In the genomic region with DNA sequence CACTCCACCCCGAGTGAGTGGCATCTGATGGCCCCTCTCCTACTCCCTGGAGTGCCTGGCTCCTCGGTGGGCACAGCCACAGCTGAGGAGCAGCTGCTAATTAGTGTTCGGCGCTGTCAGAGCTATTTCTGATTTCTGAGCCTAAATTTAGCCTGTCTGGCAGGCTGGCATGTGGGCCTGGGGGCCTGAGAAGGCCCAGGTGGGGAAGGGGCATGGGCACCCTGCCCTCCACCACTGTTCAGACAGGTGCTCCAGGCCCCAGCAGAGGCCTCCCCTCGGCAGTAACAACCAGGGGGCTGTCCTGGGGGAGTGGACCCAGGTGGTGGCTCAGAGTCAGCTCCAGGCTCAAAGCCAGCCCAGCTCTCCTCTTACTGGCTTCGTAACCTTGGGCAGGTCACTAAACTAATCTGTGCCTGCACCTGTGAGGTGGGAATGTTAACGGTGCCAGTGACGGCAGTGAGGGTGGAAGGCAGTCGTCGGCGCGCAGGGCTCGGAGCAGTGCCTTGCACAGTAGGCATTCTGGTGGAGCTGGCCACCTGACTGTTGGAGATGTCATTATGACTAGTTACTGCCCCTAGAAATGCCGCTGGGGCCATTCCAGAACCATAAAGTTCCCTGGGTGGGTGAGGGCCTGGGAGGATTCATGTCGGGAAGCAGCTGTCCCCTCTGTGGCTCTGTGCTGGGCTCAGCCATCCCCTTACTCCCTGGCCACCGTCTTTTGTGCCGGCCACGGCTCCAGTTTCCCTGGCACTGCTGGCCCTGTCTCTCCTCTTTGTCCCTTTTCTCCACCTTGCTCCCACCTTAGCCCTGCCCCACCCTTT, we compare ENCODE assay signal across 8 cellular contexts. TPM values are rescaled to one million over a fixed set of nuclear protein-coding genes. Genes with fewer than 3 reads are reported as not detected.
DNase-seq lines count a peak whose midpoint lies in the region; ATAC-seq and TF ChIP-seq lines count a peak whose summit lies in the region.

No MANE protein-coding gene starts in this region.

- DNase-seq in Panc1 (ENCODE audit: low read depth, low spot score) (no peak), prostate gland (ENCODE audit: low spot score) (no peak)
- no peak for DNase-seq in central memory CD4-positive, alpha-beta T cell

- peaks cover 64% of the 10 kb centered on the region for H3K36me3 Mint-ChIP-seq in dendritic cell treated with granulocyte-macrophage colony-stimulating factor and Interleukin-4, amounts not matched to agents 40 ng/mL and 50 ng/mL, for 4 days (ENCODE audit: low read depth)

- peak; percentile 20 for ATAC-seq in Panc1
- no peak for ATAC-seq in HG02981 (IDR thresholded peaks at IDR 0.05; ENCODE audit: unreplicated experiment)
- ATAC-seq in HG03159 (IDR thresholded peaks at IDR 0.05; ENCODE audit: unreplicated experiment): no peak
- ATAC-seq in GM19023 (IDR thresholded peaks at IDR 0.05; ENCODE audit: unreplicated experiment): no peak

- H3K4me1 Mint-ChIP-seq in dendritic cell treated with granulocyte-macrophage colony-stimulating factor and Interleukin-4, amounts not matched to agents 40 ng/mL and 50 ng/mL, for 4 days (ENCODE audit: low read depth): peaks cover 100% of the 10 kb centered on the region

- no peaks in the 10 kb centered on the region for H3K27me3 Mint-ChIP-seq in dendritic cell treated with granulocyte-macrophage colony-stimulating factor and Interleukin-4, amounts not matched to agents 40 ng/mL and 50 ng/mL, for 4 days

- intact Hi-C loops in Panc1 (cut with micrococcal nuclease; ENCODE audit: unreplicated experiment): no loop called here
- intact Hi-C loops in dendritic cell treated with granulocyte-macrophage colony-stimulating factor and Interleukin-4, amounts not matched to agents 40 ng/mL and 50 ng/mL, for 4 days (cut with micrococcal nuclease): loop anchor here (5.0 kb wide), 1 partner anchor 89 kb away; the partner anchor contains the start of gene MAP3K14
- intact Hi-C loops in prostate gland (cut with DNase I): no loop called here

- peak overlapping the region; percentile 93 for H3K4me3 Mint-ChIP-seq in dendritic cell treated with granulocyte-macrophage colony-stimulating factor and Interleukin-4, amounts not matched to agents 40 ng/mL and 50 ng/mL, for 4 days

- TF ChIP-seq CTCF in GM12875 (IDR thresholded peaks at IDR 0.05; ENCODE audit: borderline replicate concordance, insufficient read depth, low read depth, low read length) (no peak), Panc1 (IDR thresholded peaks at IDR 0.05) (no peak), prostate gland (IDR thresholded peaks at IDR 0.05) (no peak)

- POLR2A ChIA-PET in Panc1 (lab: Charles Lee): no interaction called here

- peaks cover 74% of the 10 kb centered on the region for H3K4me1 ChIP-seq in Panc1 (ENCODE audit: control insufficient read depth, insufficient read depth, low read length)
- H3K4me1 ChIP-seq in prostate gland (replicated peaks): no peaks in the 10 kb centered on the region

- H3K4me3 ChIP-seq in GM12875 (ENCODE audit: low read depth, low read length) (peak overlapping the region; percentile 1), Panc1 (ENCODE audit: low read depth in 2 of 2, low read length in 2 of 2) (no peak overlapping the region), prostate gland (no peak overlapping the region)

- peak overlapping the region; percentile 97 for H3K27ac Mint-ChIP-seq in dendritic cell treated with granulocyte-macrophage colony-stimulating factor and Interleukin-4, amounts not matched to agents 40 ng/mL and 50 ng/mL, for 4 days

- CTCF ChIA-PET in Panc1 (lab: Charles Lee): interaction anchor here (0.8 to 1.2 kb wide), 2 partner anchors 9 to 93 kb away, joined by 3 to 5 read pairs; partner anchors contain the start of gene ACBD4

- no peaks in the 10 kb centered on the region for H3K27me3 ChIP-seq in Panc1 (ENCODE audit: control insufficient read depth, insufficient read depth, low read length)
- no peaks in the 10 kb centered on the region for H3K27me3 ChIP-seq in prostate gland (replicated peaks; ENCODE audit: insufficient read depth)

- H3K9me3 ChIP-seq in Panc1 (ENCODE audit: control insufficient read depth, insufficient read depth, low read depth, low read length) (no peaks in the 10 kb centered on the region), prostate gland (no peaks in the 10 kb centered on the region)

- in situ Hi-C loops in Panc1 (cut with HindIII; ENCODE audit: low pct_unique_long_range_greater_than_20kb, low sequenced_read_pairs): no loop called here

- no TSS peak for BruUV-seq in Panc1 (replicated peaks; lab: Mats Ljungman, UMichigan)

- no peaks in the 10 kb centered on the region for H3K9me3 Mint-ChIP-seq in dendritic cell treated with granulocyte-macrophage colony-stimulating factor and Interleukin-4, amounts not matched to agents 40 ng/mL and 50 ng/mL, for 4 days

- TF ChIP-seq POLR2A in prostate gland (IDR thresholded peaks at IDR 0.05): no peak

- H3K36me3 ChIP-seq in Panc1 (ENCODE audit: control insufficient read depth, insufficient read depth, low read length) (no peaks in the 10 kb centered on the region), prostate gland (no peaks in the 10 kb centered on the region)

- 66% methylated on average over 17 of the region's 18 CpGs for WGBS in prostate gland

- H3K27ac ChIP-seq in Panc1 (ENCODE audit: low read length): peak overlapping the region; percentile 96
- H3K27ac ChIP-seq in prostate gland: peak overlapping the region; percentile 36 to 45

RNA-seq across cellular contexts. Expression of gene FMNL1, which starts 6.6 kb away (rescaled TPM):
- total RNA-seq in Panc1 (2021; ENCODE audit: unreplicated experiment) (20.0 TPM), prostate gland (10 to 100 TPM in 1 of 2 donors, 1 to 10 TPM in 1; 3.6 to 12.2 TPM)
- polyA plus RNA-seq in Panc1 (2012; ENCODE audit: insufficient read length): 23.8 TPM

RNA-seq across cellular contexts. Expression of gene SPATA32, which starts 33.6 kb away (rescaled TPM):
- 0.26 TPM for total RNA-seq in Panc1 (2021; ENCODE audit: unreplicated experiment)
- 0.17 TPM for polyA plus RNA-seq in Panc1 (2012; ENCODE audit: insufficient read length)
- 1 to 10 TPM in 1 of 2 donors, not detected in 1; 3.2 TPM for total RNA-seq in prostate gland
